ENCODE assay signal across 9 cellular contexts in genomic region chr17:47789611-47790520, GRCh38. TPM values are rescaled to one million over a fixed set of nuclear protein-coding genes. Genes with fewer than 3 reads are reported as not detected.
DNase-seq lines count a peak whose midpoint lies in the region; ATAC-seq, FAIRE-seq and TF ChIP-seq lines count a peak whose summit lies in the region.
"Had no signal": no experiment of that assay in that cellular context is flagged by ENCODE, and none has a peak within 500 bp of the region (broad histone marks: within the 10 kb centered on the region; RNA-seq: fewer than 3 reads in every experiment).

No MANE protein-coding gene starts in this region.

- TF ChIP-seq POLR2A in heart left ventricle (IDR thresholded peaks at IDR 0.05) = no peak

- H3K9me3 ChIP-seq in HAP-1 (no peaks in the 10 kb centered on the region), NT2/D1 (ENCODE audit: insufficient read depth, low read length) (no peaks in the 10 kb centered on the region), heart left ventricle (no peaks in the 10 kb centered on the region)

- H3K27ac ChIP-seq in heart left ventricle = no peak overlapping the region

- H3K27me3 ChIP-seq in HAP-1 (ENCODE audit: low read depth) (peaks cover 66% of the 10 kb centered on the region), NT2/D1 (ENCODE audit: insufficient read depth, insufficient read length) (peaks cover 61% of the 10 kb centered on the region), heart left ventricle (peaks cover 17 to 94% (median 64%) of the 10 kb centered on the region in 9 donors)

- H3K27ac Mint-ChIP-seq in progenitor cell of endocrine pancreas = no peak overlapping the region

- WGBS in heart left ventricle, 4 donors = 2 to 3% (median 2%) methylated on average over 44 to 69 of the region's 69 CpGs

- no peak overlapping the region for H3K4me3 Mint-ChIP-seq in progenitor cell of endocrine pancreas (ENCODE audit: low read depth)

- H3K36me3 Mint-ChIP-seq in progenitor cell of endocrine pancreas (ENCODE audit: insufficient read depth) = no peaks in the 10 kb centered on the region

- H3K4me3 ChIP-seq in HAP-1 (peak overlapping the region; percentile 22), NT2/D1 (ENCODE audit: insufficient read length, low read depth) (peak overlapping the region; percentile 59), heart left ventricle (peak overlapping the region in 11 of 12 donors; percentile 32 to 51 (median 42))

- no peaks in the 10 kb centered on the region for H3K4me1 ChIP-seq in HAP-1
- H3K4me1 ChIP-seq in NT2/D1 (ENCODE audit: insufficient read depth, insufficient read length) = no peaks in the 10 kb centered on the region
- peaks cover 0 to 10% (median 5%) of the 10 kb centered on the region in 12 donors for H3K4me1 ChIP-seq in heart left ventricle

- intact Hi-C loops in heart left ventricle (cut with DNase I) = loop anchor here in 7 of 10 donors (5.0 to 10.0 kb wide), 5 partner anchors 73 to 125 kb away; partner anchors contain the start of gene TBKBP1 (in 2 of the 7)

- no peaks in the 10 kb centered on the region for H3K36me3 ChIP-seq in HAP-1 (replicated peaks)
- H3K36me3 ChIP-seq in NT2/D1 (ENCODE audit: insufficient read depth, insufficient read length, low read length) = no peaks in the 10 kb centered on the region
- no peaks in the 10 kb centered on the region for H3K36me3 ChIP-seq in heart left ventricle

- FAIRE-seq in urothelium cell line (lab: Jason Lieb, UNC) = no peak
- FAIRE-seq: islet of Langerhans had no signal

- TF ChIP-seq CTCF in heart left ventricle (IDR thresholded peaks at IDR 0.05) (peak; percentile 30 to 66 (median 48)), progenitor cell of endocrine pancreas (IDR thresholded peaks at IDR 0.05; ENCODE audit: unreplicated experiment) (peak; percentile 47)

- in situ Hi-C loops in ACHN (cut with HindIII; ENCODE audit: low pct_ligation_motif_present, low pct_unique_long_range_greater_than_20kb, low sequenced_read_pairs) (no loop called here), HAP-1 (cut with MboI; ENCODE audit: low sequenced_read_pairs) (no loop called here)

- DNase-seq in ACHN = peak; percentile 64
- DNase-seq in HAP-1 (ENCODE audit: low spot score in 2 of 2) = peak in 1 of 2 experiments; percentile 58
- no peak for DNase-seq in NT2/D1 (ENCODE audit: low read depth, low spot score)
- peak; percentile 58 for DNase-seq in activated naive CD4-positive, alpha-beta T cell treated with anti-CD3 and anti-CD28 coated beads, Interleukin-2, amount 50 U/mL, for 16 hours
- DNase-seq in heart left ventricle = peak in 4 of 5 donors; percentile 35 to 79 (median 61)
- peak; percentile 39 for DNase-seq in progenitor cell of endocrine pancreas (ENCODE audit: low spot score, unreplicated experiment)
- DNase-seq in urothelium cell line (ENCODE audit: low spot score) = peak; percentile 86

- H3K9ac ChIP-seq in NT2/D1 (ENCODE audit: insufficient read length, low read depth) = peak overlapping the region; percentile 76

- ATAC-seq in heart left ventricle (peak; percentile 42 to 95 (median 89)), HG03139 (IDR thresholded peaks at IDR 0.05; ENCODE audit: unreplicated experiment) (no peak)

- H3K9me3 Mint-ChIP-seq in progenitor cell of endocrine pancreas (ENCODE audit: low read depth) = no peaks in the 10 kb centered on the region

- no peaks in the 10 kb centered on the region for H3K4me1 Mint-ChIP-seq in progenitor cell of endocrine pancreas (ENCODE audit: low read depth)

- peaks cover 82% of the 10 kb centered on the region for H3K27me3 Mint-ChIP-seq in progenitor cell of endocrine pancreas

RNA-seq across cellular contexts. Expression of gene OSBPL7, which starts 31.7 kb away (rescaled TPM):
- total RNA-seq in heart left ventricle (1 to 10 TPM; 1.5 to 7.4 (median 5.8) TPM), progenitor cell of endocrine pancreas (20.5 and 26.2 TPM in 2 replicates)
- polyA plus RNA-seq in heart left ventricle = 1 to 10 TPM; 3.0 to 5.2 TPM

RNA-seq across cellular contexts. Expression of gene MRPL10, which starts 41.5 kb away (rescaled TPM):
- total RNA-seq in heart left ventricle (10 to 100 TPM; 45.8 to 79.2 (median 63.2) TPM), progenitor cell of endocrine pancreas (41.1 and 44.1 TPM in 2 replicates)
- 10 to 100 TPM; 43.8 to 64.5 TPM for polyA plus RNA-seq in heart left ventricle

RNA-seq across cellular contexts. Expression of gene LRRC46, which starts 41.6 kb away (rescaled TPM):
- total RNA-seq in heart left ventricle (under 1 TPM in 7 of 9 donors, not detected in 2; 0.22 to 0.44 (median 0.35) TPM), progenitor cell of endocrine pancreas (1.3 and 1.7 TPM in 2 replicates)
- polyA plus RNA-seq in heart left ventricle = under 1 TPM; 0.17 to 0.23 TPM

RNA-seq across cellular contexts. Expression of gene SCRN2, which starts 51.2 kb away (rescaled TPM):
- 10 to 100 TPM; 29.4 to 42.9 (median 33.9) TPM for total RNA-seq in heart left ventricle
- 10 to 100 TPM; 17.5 to 58.5 TPM for polyA plus RNA-seq in heart left ventricle
- 58.6 and 59.0 TPM in 2 replicates for total RNA-seq in progenitor cell of endocrine pancreas

RNA-seq across cellular contexts. Expression of gene TBX21, which starts 56.8 kb away (rescaled TPM):
- total RNA-seq in heart left ventricle (1 to 10 TPM in 1 of 9 donors, under 1 TPM in 6, not detected in 2; 0.09 to 3.2 (median 0.28) TPM), progenitor cell of endocrine pancreas (not detected in 2 replicates)
- polyA plus RNA-seq in heart left ventricle = under 1 TPM; 0.07 to 0.15 TPM
